Comparison of ENCODE assay signal across 8 cellular contexts in the genomic region with DNA sequence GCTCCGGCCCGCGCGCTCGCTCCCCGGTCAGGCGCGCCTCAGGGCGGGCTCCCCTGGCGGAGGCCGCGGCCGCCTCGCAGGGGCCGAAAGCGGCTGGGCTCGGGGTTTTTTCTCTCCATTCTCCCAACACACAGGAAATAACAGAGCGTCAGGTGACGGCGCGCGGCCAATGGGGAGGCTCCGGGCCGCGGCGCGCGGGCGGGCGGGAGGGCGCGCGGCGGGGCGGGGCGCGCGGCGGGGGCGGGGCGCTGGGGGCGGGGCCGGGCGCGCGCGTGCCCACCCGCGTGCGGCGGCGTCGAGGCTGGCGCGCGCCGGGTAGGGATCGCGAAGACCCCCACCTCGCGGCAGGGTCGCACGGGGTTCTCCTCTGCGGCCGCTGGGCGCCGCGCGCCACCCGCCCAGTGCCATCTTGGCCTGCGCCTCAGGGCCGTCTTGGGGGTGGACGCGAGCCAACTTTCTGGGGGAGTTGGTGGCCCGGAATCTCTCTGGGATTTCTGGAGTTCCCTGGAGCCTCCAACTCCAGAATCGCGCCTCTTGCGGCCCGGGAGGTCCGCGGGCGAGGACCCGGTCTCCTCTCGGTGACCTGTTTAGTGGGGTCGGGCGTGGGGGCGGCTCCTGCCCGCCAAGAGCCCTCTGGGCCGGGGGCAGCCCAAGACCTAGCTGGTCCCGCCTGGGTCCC. TPM values are rescaled to one million over a fixed set of nuclear protein-coding genes. Genes with fewer than 3 reads are reported as not detected.
DNase-seq lines count a peak whose midpoint lies in the region; ATAC-seq and TF ChIP-seq lines count a peak whose summit lies in the region.

Gene TCF20, minus strand, starts transcription at position 142 of the 679 bp plus-strand sequence. CDS start 55,348 bp downstream, outside the sequence.

- peaks cover 5 to 6% of the 10 kb centered on the region in 2 donors for H3K36me3 Mint-ChIP-seq in CD14-positive monocyte

- H3K4me2 ChIP-seq in OCI-LY3 (ENCODE audit: low read length): peak within 1 kb of the TSS; percentile 90

- peak within 1 kb of the TSS; percentile 100 for H3K9ac ChIP-seq in OCI-LY3 (ENCODE audit: low read length)

- peaks cover 15% of the 10 kb centered on the region for H3K4me1 ChIP-seq in OCI-LY3 (ENCODE audit: low read length)

- H3K27ac Mint-ChIP-seq in CD14-positive monocyte: peak within 1 kb of the TSS in 5 of 7 donors; percentile 32 to 75 (median 61)

- H3K9me3 Mint-ChIP-seq in CD14-positive monocyte: no peaks in the 10 kb centered on the region

- no peaks in the 10 kb centered on the region for H3K9me3 ChIP-seq in OCI-LY3 (ENCODE audit: insufficient read depth, low read length)

- H3K27ac ChIP-seq in OCI-LY3 (ENCODE audit: low read length) (peak within 1 kb of the TSS; percentile 79), epithelial cell of prostate (peak within 1 kb of the TSS; percentile 87)

- peak within 1 kb of the TSS; percentile 77 to 94 for H3K4me3 Mint-ChIP-seq in CD14-positive monocyte

- peaks cover 3% of the 10 kb centered on the region for H3K36me3 ChIP-seq in OCI-LY3 (replicated peaks; ENCODE audit: low read depth, low read length)

- H4K20me1 ChIP-seq in OCI-LY3 (ENCODE audit: insufficient read depth, low read length): peaks cover 38% of the 10 kb centered on the region

- H3K27me3 ChIP-seq in OCI-LY3 (ENCODE audit: low read depth, low read length): no peaks in the 10 kb centered on the region

- intact Hi-C loops in CD14-positive monocyte (cut with micrococcal nuclease): loop anchor here (10.0 kb wide), 1 partner anchor 164 kb away; the partner anchor contains the start of gene NFAM1 (in 2 of the 2)

- peaks cover 23% of the 10 kb centered on the region for H3K4me1 Mint-ChIP-seq in CD14-positive monocyte

- DNase-seq in CD14-positive monocyte (ENCODE audit: low spot score): peak; percentile 61
- peak; percentile 64 for DNase-seq in activated T-cell treated with anti-CD3 and anti-CD28 coated beads for 4 hours
- DNase-seq in epithelial cell of prostate (ENCODE audit: low read depth, low spot score): no peak
- peak; percentile 73 for DNase-seq in mucosa of gallbladder (ENCODE audit: low spot score)
- DNase-seq in stimulated activated CD8-positive, alpha-beta memory T cell treated with anti-CD3 and anti-CD28 coated beads, Interleukin-4, amount 100 ng/mL, for 24 hours (ENCODE audit: low read depth): peak; percentile 66

- TF ChIP-seq CTCF in CD14-positive monocyte (IDR thresholded peaks at IDR 0.05) (no peak), OCI-LY3 (IDR thresholded peaks at IDR 0.05; ENCODE audit: low read depth, low read length) (no peak)

- peaks cover 2 to 11% (median 8%) of the 10 kb centered on the region in 3 donors for H3K27me3 Mint-ChIP-seq in CD14-positive monocyte (ENCODE audit: low read depth in 3 of 3)

- peak within 1 kb of the TSS; percentile 100 for H3K4me3 ChIP-seq in OCI-LY3 (ENCODE audit: low read length)

- H2AFZ ChIP-seq in OCI-LY3 (ENCODE audit: low read depth, low read length): peak within 1 kb of the TSS; percentile 93

- peaks cover 51% of the 10 kb centered on the region for H3K79me2 ChIP-seq in OCI-LY3 (ENCODE audit: low read length)

- ATAC-seq in GM19328 (IDR thresholded peaks at IDR 0.05; ENCODE audit: unreplicated experiment) (peak; percentile 65), HG03565 (IDR thresholded peaks at IDR 0.05; ENCODE audit: unreplicated experiment) (peak; percentile 57)

RNA-seq across cellular contexts. Expression of gene TCF20, which starts in this region (rescaled TPM):
- polyA plus RNA-seq in CD14-positive monocyte: under 1 TPM; 0.67 to 0.99 TPM
- 50.2 TPM for total RNA-seq in mucosa of gallbladder

Comparison
In these comparisons a context has a peak if more than half of its experiments do, and no peak if none do; other contexts are left out.
1. Peak in DNase-seq in CD14-positive monocyte; RNA of the gene not detected or under 1 TPM.